1 cellular context compared by ENCODE assay signal in the genomic region with DNA sequence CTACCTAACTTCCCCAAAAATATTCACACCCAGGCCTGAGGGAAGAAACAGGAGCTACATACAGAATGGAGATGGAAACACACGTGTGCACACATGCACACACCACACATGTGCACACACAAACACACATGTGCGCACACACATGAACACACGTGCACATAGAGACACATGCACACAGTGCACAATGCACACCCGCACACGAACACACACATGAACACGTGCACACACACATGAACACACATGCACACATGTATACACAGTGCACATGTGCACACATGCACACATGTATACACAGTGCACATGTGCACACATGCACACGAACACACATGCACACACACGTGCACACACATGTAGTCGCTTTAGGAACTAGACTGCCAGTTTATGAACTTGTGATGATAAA.
TF ChIP-seq lines count a peak whose summit lies in the region.

No MANE protein-coding gene starts in this region.

TF ChIP-seq in HepG2, 621 proteins besides CTCF, POLR2A, EP300 and RAD21:
- TF ChIP-seq, protein P1, sequence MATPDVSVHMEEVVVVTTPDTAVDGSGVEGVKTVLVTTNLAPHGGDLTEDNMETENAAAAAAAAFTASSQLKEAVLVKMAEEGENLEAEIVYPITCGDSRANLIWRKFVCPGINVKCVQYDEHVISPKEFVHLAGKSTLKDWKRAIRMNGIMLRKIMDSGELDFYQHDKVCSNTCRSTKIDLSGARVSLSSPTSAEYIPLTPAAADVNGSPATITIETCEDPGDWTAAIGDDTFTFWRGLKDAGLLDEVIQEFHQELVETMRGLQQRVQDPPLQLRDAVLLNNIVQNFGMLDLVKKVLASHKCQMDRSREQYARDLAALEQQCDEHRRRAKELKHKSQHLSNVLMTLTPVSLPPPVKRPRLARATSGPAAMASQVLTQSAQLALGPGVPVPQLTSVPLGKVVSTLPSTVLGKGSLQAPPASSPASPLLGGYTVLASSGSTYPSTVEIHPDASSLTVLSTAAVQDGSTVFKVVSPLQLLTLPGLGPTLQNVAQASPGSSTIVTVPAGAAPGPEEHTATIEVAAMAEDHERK (CRISPR knock-in tag; IDR thresholded peaks at IDR 0.05; ENCODE audit: low read depth): no peak
- TF ChIP-seq MXI1 (IDR thresholded peaks at IDR 0.05; ENCODE audit: borderline replicate concordance, low read depth, low read length) (0 out of 3 replicates have a peak, but pooled peaks have one; percentile 46), NFE2L2 (IDR thresholded peaks at IDR 0.05; ENCODE audit: low read length) (no peak), ADNP (CRISPR knock-in tag; IDR thresholded peaks at IDR 0.05) (no peak), HOXD1 (CRISPR knock-in tag; IDR thresholded peaks at IDR 0.05) (no peak), ARNTL (CRISPR knock-in tag; IDR thresholded peaks at IDR 0.05) (no peak), NCOA2 (CRISPR knock-in tag; IDR thresholded peaks at IDR 0.05) (no peak), ZNF136 (CRISPR knock-in tag; IDR thresholded peaks at IDR 0.05; ENCODE audit: low read depth) (no peak), ZC3H13 (CRISPR knock-in tag; IDR thresholded peaks at IDR 0.05) (peak; percentile 18; the same call in 1 of the 2 replicates), ZNF331 (CRISPR knock-in tag; IDR thresholded peaks at IDR 0.05) (no peak), NONO (IDR thresholded peaks at IDR 0.05) (no peak), NONO (CRISPR knock-in tag; conservative IDR thresholded peaks at IDR 0.05) (0 out of 2 replicates have a peak, but pooled peaks have one; percentile 45), RBM22 (optimal IDR thresholded peaks at IDR 0.05; ENCODE audit: low read length) (peak; percentile 44), ZFP82 (CRISPR knock-in tag; IDR thresholded peaks at IDR 0.05; ENCODE audit: borderline replicate concordance) (no peak)
- TF ChIP-seq, protein P2, sequence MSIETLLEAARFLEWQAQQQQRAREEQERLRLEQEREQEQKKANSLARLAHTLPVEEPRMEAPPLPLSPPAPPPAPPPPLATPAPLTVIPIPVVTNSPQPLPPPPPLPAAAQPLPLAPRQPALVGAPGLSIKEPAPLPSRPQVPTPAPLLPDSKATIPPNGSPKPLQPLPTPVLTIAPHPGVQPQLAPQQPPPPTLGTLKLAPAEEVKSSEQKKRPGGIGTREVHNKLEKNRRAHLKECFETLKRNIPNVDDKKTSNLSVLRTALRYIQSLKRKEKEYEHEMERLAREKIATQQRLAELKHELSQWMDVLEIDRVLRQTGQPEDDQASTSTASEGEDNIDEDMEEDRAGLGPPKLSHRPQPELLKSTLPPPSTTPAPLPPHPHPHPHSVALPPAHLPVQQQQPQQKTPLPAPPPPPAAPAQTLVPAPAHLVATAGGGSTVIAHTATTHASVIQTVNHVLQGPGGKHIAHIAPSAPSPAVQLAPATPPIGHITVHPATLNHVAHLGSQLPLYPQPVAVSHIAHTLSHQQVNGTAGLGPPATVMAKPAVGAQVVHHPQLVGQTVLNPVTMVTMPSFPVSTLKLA (IDR thresholded peaks at IDR 0.05): peak; percentile 99
- TF ChIP-seq, protein P3, sequence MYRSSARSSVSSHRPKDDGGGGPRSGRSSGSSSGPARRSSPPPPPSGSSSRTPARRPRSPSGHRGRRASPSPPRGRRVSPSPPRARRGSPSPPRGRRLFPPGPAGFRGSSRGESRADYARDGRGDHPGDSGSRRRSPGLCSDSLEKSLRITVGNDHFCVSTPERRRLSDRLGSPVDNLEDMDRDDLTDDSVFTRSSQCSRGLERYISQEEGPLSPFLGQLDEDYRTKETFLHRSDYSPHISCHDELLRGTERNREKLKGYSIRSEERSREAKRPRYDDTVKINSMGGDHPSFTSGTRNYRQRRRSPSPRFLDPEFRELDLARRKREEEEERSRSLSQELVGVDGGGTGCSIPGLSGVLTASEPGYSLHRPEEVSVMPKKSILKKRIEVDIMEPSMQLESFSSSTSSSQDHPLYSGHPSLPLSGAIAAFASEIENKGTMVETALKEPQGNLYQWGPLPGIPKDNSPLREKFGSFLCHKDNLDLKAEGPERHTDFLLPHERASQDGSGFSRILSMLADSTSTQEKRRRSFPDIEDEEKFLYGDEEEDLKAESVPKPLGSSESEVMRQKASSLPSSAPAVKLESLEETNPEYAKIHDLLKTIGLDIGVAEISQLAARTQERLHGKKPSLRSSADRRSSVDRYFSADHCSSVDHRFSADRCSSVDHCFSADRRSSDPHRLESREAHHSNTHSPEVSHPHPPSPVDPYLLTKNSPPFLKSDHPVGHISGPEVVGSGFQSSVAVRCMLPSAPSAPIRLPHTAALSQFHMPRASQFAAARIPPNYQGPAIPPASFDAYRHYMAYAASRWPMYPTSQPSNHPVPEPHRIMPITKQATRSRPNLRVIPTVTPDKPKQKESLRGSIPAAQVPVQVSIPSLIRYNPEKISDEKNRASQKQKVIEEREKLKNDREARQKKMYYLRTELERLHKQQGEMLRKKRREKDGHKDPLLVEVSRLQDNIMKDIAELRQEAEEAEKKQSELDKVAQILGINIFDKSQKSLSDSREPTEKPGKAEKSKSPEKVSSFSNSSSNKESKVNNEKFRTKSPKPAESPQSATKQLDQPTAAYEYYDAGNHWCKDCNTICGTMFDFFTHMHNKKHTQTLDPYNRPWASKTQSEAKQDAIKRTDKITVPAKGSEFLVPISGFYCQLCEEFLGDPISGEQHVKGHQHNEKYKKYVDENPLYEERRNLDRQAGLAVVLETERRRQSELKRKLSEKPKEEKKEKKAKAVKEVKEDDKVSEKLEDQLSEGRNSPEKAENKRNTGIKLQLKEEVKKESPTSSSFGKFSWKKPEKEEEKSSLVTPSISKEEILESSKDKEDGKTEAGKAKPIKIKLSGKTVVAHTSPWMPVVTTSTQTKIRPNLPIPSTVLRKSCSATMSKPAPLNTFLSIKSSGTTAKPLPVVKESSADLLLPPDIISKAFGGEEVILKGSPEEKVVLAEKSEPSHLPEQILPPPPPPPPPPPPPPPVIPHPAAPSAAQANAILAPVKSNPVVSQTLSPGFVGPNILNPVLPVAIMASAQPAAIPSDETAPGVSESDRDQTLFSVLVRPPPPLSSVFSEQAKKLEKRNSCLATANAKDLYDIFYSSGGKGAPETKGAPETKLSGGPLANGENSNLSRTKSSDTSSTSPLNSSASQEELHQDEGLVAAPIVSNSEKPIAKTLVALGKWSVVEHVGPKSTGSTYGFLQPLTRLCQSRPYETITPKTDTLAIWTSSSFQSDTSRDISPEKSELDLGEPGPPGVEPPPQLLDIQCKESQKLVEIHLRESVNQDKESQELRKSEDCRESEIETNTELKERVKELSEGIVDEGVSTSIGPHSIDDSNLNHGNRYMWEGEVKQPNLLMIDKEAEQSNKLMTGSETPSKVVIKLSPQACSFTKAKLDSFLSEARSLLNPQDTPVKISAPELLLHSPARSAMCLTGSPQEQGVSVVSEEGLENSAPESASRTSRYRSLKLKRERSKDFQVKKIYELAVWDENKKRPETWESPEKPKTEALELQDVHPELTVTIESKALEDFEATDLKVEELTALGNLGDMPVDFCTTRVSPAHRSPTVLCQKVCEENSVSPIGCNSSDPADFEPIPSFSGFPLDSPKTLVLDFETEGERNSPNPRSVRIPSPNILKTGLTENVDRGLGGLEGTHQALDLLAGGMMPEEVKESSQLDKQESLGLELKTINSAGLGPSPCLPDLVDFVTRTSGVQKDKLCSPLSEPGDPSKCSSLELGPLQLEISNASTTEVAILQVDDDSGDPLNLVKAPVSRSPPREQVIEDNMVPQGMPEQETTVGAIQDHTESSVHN (CRISPR knock-in tag; IDR thresholded peaks at IDR 0.05): no peak
TF ChIP-seq in HepG2: peak in this region for 5.
